18 cellular contexts compared by ENCODE assay signal in the genomic region with DNA sequence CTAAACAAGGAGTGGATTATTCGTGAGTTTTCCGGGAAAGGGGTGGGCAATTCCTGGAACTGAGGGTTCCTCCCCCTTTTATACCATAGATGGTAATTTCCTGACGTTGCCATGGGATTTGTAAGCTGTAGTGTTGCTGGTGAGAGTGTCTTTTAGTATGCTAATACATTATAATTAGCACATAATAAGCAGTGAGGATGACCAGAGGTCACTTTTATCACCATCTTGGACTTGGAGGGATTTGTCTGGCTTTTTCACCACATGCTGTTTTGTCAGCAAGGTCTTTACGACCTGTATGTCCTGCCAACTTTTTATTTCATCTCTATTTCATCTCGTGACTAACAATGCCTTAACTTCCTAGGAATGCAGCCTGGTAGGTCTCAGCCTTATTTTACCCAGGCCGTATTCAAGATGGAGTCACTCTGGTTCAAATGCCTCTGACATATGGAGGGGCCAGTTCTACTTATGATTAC.
"Had no signal": no experiment of that assay in that cellular context is flagged by ENCODE, and none has a peak within 500 bp of the region (broad histone marks: within the 10 kb centered on the region; RNA-seq: fewer than 3 reads in every experiment).

No MANE protein-coding gene starts in this region.

- H3K36me3 ChIP-seq: neutrophil had no signal

- H3K27ac ChIP-seq: body of pancreas, esophagus muscularis mucosa, neutrophil, tibial nerve had no signal

- H3K4me3 ChIP-seq: body of pancreas, esophagus muscularis mucosa, mucosa of descending colon, smooth muscle cell, tibial nerve had no signal

- H3K4me2 ChIP-seq: smooth muscle cell had no signal

- H3K27me3 ChIP-seq: body of pancreas, esophagus muscularis mucosa, neutrophil, tibial nerve had no signal

- H3K9me3 ChIP-seq: esophagus muscularis mucosa had no signal

- H3K4me1 ChIP-seq: tibial nerve had no signal

- ATAC-seq: activated T-helper 17 cell treated with anti-CD3 and anti-CD28 coated beads, Interleukin-2, amount 50 U/mL, for 72 hours; body of pancreas; left cardiac atrium; mucosa of descending colon; naive thymus-derived CD8-positive, alpha-beta T cell; stimulated activated effector memory CD8-positive, alpha-beta T cell treated with anti-CD3 and anti-CD28 coated beads, Interleukin-12 subunit alpha, Interleukin-12 subunit beta, amount 100 ng/mL, for 72 hours; T-helper 17 cell had no signal

- DNase-seq: activated CD4-positive, alpha-beta T cell treated with anti-CD3 and anti-CD28 coated beads, Interleukin-2, amount 10 ng/mL, durations not matched to agents 7 days and 5 days; activated CD4-positive, CD25-positive, alpha-beta regulatory T cell; activated naive CD4-positive, alpha-beta T cell treated with anti-CD3 and anti-CD28 coated beads for 36 hours; activated T-cell treated with anti-CD3 and anti-CD28 coated beads for 4 hours; amniotic stem cell; body of pancreas; cerebellar nuclear complex; hippocampal formation; left cardiac atrium; mucosa of descending colon; naive thymus-derived CD8-positive, alpha-beta T cell; T-helper 17 cell had no signal
